Comparison of ENCODE assay signal across 8 cellular contexts in the genomic region with DNA sequence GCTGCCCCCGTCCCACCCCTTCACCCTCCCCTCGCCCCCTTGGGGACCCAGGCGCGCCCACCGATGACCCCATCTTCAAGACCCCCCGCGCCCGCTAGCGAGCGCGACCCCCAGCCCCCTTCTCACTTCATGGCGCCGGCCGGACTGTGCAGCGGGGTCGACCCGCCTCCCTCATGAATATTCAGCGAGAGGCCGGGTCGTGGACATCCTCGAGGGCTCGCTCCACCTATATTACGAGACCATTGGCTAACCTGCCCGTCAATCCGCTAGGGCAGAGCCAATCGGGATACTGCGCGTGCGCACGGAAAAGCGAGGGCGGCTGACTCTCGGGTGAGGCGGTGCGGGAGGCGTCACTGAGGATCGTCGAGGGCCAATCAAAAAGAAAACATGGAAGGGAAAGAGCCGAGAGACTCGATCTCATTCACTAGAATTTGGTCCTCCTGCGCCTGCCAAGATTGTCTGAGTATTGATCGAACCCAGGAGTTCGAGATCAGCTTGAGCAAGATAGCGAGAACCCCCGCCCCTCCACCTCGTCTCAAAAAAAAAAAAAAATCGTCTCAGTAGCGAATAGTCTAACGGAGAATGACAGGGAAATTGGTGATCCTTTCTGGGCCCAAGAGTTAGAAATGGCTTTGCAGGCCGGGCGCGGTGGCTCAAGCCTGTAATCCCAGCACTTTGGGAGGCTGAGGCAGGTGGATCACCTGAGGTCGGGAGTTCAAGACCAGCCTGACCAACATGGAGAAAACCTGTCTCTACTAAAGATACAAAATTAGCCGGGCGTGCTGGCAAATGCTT. TPM values are rescaled to one million over a fixed set of nuclear protein-coding genes. Genes with fewer than 3 reads are reported as not detected.
DNase-seq lines count a peak whose midpoint lies in the region; TF ChIP-seq lines count a peak whose summit lies in the region.

A gene (minus strand): TSS at position 164 of the 795 bp plus-strand sequence. CDS start 33 bp downstream, at position 131.

- no peak for TF ChIP-seq RAD21 in SK-N-SH (IDR thresholded peaks at IDR 0.05; ENCODE audit: low read length)

- peaks cover 44% of the 10 kb centered on the region for H3K79me2 ChIP-seq in SK-N-SH (ENCODE audit: insufficient read depth)

- H3K4me3 Mint-ChIP-seq in HFFc6 = peak within 1 kb of the TSS; percentile 91

- peak within 1 kb of the TSS; percentile 76 for H3K9ac ChIP-seq in SK-N-SH

- H3K9me3 Mint-ChIP-seq in HFFc6 = no peaks in the 10 kb centered on the region

- peak within 1 kb of the TSS; percentile 99 for H3K27ac Mint-ChIP-seq in HFFc6

- CTCF ChIA-PET in SK-N-SH (lab: Yijun Ruan, JAX) = interaction anchor here (1.0 to 3.5 kb wide), 6 partner anchors 23 to 69 kb away, joined by 3 to 13 read pairs (median 3); a partner anchor contains a TSS

- H2AFZ ChIP-seq in SK-N-SH (ENCODE audit: low read depth) = peak within 1 kb of the TSS; percentile 98

- no peaks in the 10 kb centered on the region for H3K27me3 ChIP-seq in SK-N-SH (ENCODE audit: insufficient read depth)

- peaks cover 3% of the 10 kb centered on the region for H3K27me3 Mint-ChIP-seq in HFFc6 (ENCODE audit: insufficient read depth)

- no peaks in the 10 kb centered on the region for H3K9me2 ChIP-seq in SK-N-SH

- peak within 1 kb of the TSS; percentile 96 for H3K4me2 ChIP-seq in SK-N-SH

- 5% methylated on average over 53 of the region's 55 CpGs for WGBS in SK-N-SH (ENCODE audit: low lambda C conversion rate)

- H3K4me1 Mint-ChIP-seq in HFFc6 (ENCODE audit: low read depth) = peaks cover 23% of the 10 kb centered on the region

- peaks cover 13% of the 10 kb centered on the region for H3K36me3 Mint-ChIP-seq in HFFc6 (ENCODE audit: low read depth)

- H3F3A ChIP-seq in SK-N-SH (replicated peaks; ENCODE audit: insufficient read depth) = peaks cover 12% of the 10 kb centered on the region

- peak within 1 kb of the TSS; percentile 79 to 88 for H3K27ac ChIP-seq in SK-N-SH (ENCODE audit: low read depth in 2 of 2, low read length in 1 of 2)
- peak within 1 kb of the TSS; percentile 61 for H3K27ac ChIP-seq in temporal lobe (ENCODE audit: low read depth, low read length)

- DNase-seq in GM04503 (ENCODE audit: low read depth) (peak; percentile 94), HFFc6 (peak; percentile 100), NCI-H1048 (lab: John Stamatoyannopoulos, UW) (peak; percentile 91), SK-N-SH (peak; percentile 100), globus pallidus (ENCODE audit: low spot score) (peak; percentile 98), nucleus accumbens (lab: John Stamatoyannopoulos, UW) (peak; percentile 84 to 100 (median 98))
- DNase-seq in activated naive CD4-positive, alpha-beta T cell treated with anti-CD3 and anti-CD28 coated beads, Interleukin-2, amount 50 U/mL, for 16 hours = peak; percentile 100

- H3K36me3 ChIP-seq in SK-N-SH (replicated peaks in 1 of 2; ENCODE audit: control insufficient read depth in 1 of 2, insufficient read depth in 2 of 2, low read length in 1 of 2) = peaks cover 0 to 17% of the 10 kb centered on the region in 2 experiments

- H3K9me3 ChIP-seq in SK-N-SH = no peaks in the 10 kb centered on the region

- H3K4me1 ChIP-seq in SK-N-SH (ENCODE audit: control insufficient read depth in 1 of 2, insufficient read depth in 2 of 2, low read depth in 1 of 2, low read length in 1 of 2) = peaks cover 5 to 7% of the 10 kb centered on the region in 2 experiments; a peak in 2 of 4 replicates

- TF ChIP-seq EP300 in SK-N-SH (IDR thresholded peaks at IDR 0.05; ENCODE audit: borderline replicate concordance in 1 of 2, low read depth in 1 of 2, low read length in 1 of 2) = no peak

- POLR2A ChIA-PET in SK-N-SH (lab: Yijun Ruan, JAX) = interaction anchor here (0.7 kb wide), 1 partner anchor 17 kb away, joined by 3 read pairs; no protein-coding TSS in a partner anchor

- H4K20me1 ChIP-seq in SK-N-SH (ENCODE audit: insufficient read depth) = no peaks in the 10 kb centered on the region

- no peak for TF ChIP-seq CTCF in HFFc6 (IDR thresholded peaks at IDR 0.05)
- no peak for TF ChIP-seq CTCF in SK-N-SH (IDR thresholded peaks at IDR 0.05)

- H3K4me3 ChIP-seq in SK-N-SH (ENCODE audit: low read depth in 2 of 2, low read length in 1 of 2) = peak within 1 kb of the TSS; percentile 60 to 90

TF ChIP-seq in SK-N-SH, 30 proteins besides CTCF, POLR2A, EP300 and RAD21:
- 0 out of 2 replicates have a peak, but pooled peaks have one; percentile 7 for TF ChIP-seq MXI1 (IDR thresholded peaks at IDR 0.05; ENCODE audit: low read depth, low read length)
- TF ChIP-seq TAF1 (IDR thresholded peaks at IDR 0.05; ENCODE audit: borderline replicate concordance, low read depth, low read length) = peak; percentile 18; the same call in 1 of the 2 replicates
- TF ChIP-seq YY1 (IDR thresholded peaks at IDR 0.05; ENCODE audit: low read depth) = peak; percentile 75; the same call in 1 of the 2 replicates
- TF ChIP-seq TEAD4 (IDR thresholded peaks at IDR 0.05; ENCODE audit: borderline replicate concordance, insufficient read depth) = no peak
- peak; percentile 34; the same call in 1 of the 2 replicates for TF ChIP-seq POLR2AphosphoS5 (IDR thresholded peaks at IDR 0.05; ENCODE audit: low read depth, low read length)
- TF ChIP-seq, protein P1, sequence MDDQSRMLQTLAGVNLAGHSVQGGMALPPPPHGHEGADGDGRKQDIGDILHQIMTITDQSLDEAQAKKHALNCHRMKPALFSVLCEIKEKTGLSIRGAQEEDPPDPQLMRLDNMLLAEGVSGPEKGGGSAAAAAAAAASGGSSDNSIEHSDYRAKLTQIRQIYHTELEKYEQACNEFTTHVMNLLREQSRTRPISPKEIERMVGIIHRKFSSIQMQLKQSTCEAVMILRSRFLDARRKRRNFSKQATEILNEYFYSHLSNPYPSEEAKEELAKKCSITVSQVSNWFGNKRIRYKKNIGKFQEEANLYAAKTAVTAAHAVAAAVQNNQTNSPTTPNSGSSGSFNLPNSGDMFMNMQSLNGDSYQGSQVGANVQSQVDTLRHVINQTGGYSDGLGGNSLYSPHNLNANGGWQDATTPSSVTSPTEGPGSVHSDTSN (IDR thresholded peaks at IDR 0.05) = peak; percentile 100
- no peak for TF ChIP-seq ELF1 (IDR thresholded peaks at IDR 0.05)
- TF ChIP-seq, protein P2, sequence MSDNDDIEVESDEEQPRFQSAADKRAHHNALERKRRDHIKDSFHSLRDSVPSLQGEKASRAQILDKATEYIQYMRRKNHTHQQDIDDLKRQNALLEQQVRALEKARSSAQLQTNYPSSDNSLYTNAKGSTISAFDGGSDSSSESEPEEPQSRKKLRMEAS (IDR thresholded peaks at IDR 0.05; ENCODE audit: low read depth) = 0 out of 2 replicates have a peak, but pooled peaks have one; percentile 19
- peak; percentile 95 for TF ChIP-seq NRF1 (IDR thresholded peaks at IDR 0.05; ENCODE audit: low read depth, low read length)
- no peak for TF ChIP-seq TCF12 (IDR thresholded peaks at IDR 0.05)
- TF ChIP-seq RXRA (IDR thresholded peaks at IDR 0.05; ENCODE audit: borderline replicate concordance, low read depth) = no peak
- no peak for TF ChIP-seq MEF2A (IDR thresholded peaks at IDR 0.05; ENCODE audit: borderline replicate concordance, low read depth)
- TF ChIP-seq, protein P3, sequence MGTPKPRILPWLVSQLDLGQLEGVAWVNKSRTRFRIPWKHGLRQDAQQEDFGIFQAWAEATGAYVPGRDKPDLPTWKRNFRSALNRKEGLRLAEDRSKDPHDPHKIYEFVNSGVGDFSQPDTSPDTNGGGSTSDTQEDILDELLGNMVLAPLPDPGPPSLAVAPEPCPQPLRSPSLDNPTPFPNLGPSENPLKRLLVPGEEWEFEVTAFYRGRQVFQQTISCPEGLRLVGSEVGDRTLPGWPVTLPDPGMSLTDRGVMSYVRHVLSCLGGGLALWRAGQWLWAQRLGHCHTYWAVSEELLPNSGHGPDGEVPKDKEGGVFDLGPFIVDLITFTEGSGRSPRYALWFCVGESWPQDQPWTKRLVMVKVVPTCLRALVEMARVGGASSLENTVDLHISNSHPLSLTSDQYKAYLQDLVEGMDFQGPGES (IDR thresholded peaks at IDR 0.05; ENCODE audit: low read depth, low read length) = no peak

RNA-seq across cellular contexts. Expression of the gene that starts here (rescaled TPM):
- total RNA-seq in HFFc6 (2021; fragmentation: NEBNext Ultra II Directional; extraction: Animal tissue kit (Norgen Biotek cat#: 25700)) = 100 to 1,000 TPM in 1 of 6 experiments, 10 to 100 TPM in 5; 80.2 to 108 (median 87.8) TPM
- polyA plus RNA-seq in SK-N-SH (2012; rRNA removed) = 62.7 and 72.8 TPM in 2 replicates
- 20.1 and 27.9 TPM in 2 replicates for polyA plus RNA-seq in SK-N-SH (2012; cell fraction: cytosol; rRNA removed)
- polyA plus RNA-seq in SK-N-SH (2012; cell fraction: nucleus; rRNA removed) = 177 and 216 TPM in 2 replicates
- total RNA-seq in temporal lobe = 12.3 TPM

Comparison
In these comparisons a context has a peak if more than half of its experiments do, and no peak if none do; other contexts are left out.
1. Peak in every context shown above with its lines: DNase-seq, H3K4me3 ChIP-seq and H3K27ac ChIP-seq.